1 cellular context compared by ENCODE assay signal in the genomic region with DNA sequence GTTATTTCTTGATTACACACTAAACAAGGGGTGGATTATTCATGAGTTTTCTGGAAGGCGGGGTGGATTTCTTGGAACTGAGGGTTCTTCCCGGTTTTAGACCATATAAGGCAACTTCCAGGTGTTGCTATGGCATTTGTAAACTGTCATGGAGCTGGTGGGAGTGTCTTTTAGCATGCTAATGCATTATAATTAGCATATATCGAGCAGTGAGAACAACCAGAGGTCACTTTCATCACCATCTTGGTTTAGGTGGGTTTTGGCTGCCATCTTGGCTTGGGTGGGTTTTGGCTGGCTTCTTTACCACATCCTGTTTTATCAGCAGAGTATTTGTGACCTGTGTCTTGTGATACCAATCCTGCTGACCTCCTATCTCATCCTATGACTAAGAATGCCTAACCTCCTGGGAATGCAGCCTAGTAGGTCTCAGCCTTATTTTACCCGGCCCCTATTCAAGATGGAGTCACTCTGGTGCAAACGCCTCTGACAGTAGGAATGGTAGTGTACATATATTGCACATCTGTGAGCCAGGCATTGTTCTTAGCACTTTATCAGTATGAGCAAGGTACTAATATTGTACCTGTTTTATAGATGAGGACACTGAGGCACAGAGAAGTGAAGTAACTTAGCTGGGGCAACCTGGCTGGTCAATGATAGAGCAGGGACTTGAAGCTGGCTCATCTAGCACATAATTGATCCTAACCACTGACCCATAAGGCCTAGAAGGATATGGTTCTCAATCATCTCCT.
TF ChIP-seq lines count a peak whose summit lies in the region.

No MANE protein-coding gene starts in this region.

TF ChIP-seq in K562, 482 proteins besides CTCF, POLR2A, EP300 and RAD21 (continued from another document):
- TF ChIP-seq ARID3A (IDR thresholded peaks at IDR 0.05; ENCODE audit: borderline replicate concordance, low read depth, low read length) (peak; percentile 68; the same call in 1 of the 2 replicates), ZNF830 (CRISPR knock-in tag; IDR thresholded peaks at IDR 0.05) (peak; percentile 99), EHMT2 (IDR thresholded peaks at IDR 0.05) (peak; percentile 16; the same call in 1 of the 2 replicates), TEAD4 (IDR thresholded peaks at IDR 0.05; ENCODE audit: low read length) (peak; percentile 39; the same call in 1 of the 2 replicates), TEAD4 (CRISPR knock-in tag; IDR thresholded peaks at IDR 0.05; ENCODE audit: borderline replicate concordance) (no peak)
